In genomic region chr19:748274-748598, GRCh38 we compare ENCODE assay signal across 1 cellular context.
TF ChIP-seq lines count a peak whose summit lies in the region.

No MANE protein-coding gene starts in this region.

TF ChIP-seq in K562, 482 proteins besides CTCF, POLR2A, EP300 and RAD21:
- TF ChIP-seq, protein P1, sequence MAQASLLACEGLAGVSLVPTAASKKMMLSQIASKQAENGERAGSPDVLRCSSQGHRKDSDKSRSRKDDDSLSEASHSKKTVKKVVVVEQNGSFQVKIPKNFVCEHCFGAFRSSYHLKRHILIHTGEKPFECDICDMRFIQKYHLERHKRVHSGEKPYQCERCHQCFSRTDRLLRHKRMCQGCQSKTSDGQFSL (CRISPR knock-in tag; IDR thresholded peaks at IDR 0.05) = 0 out of 2 replicates have a peak, but pooled peaks have one; percentile 23
- TF ChIP-seq, protein P1 (tag; IDR thresholded peaks at IDR 0.05) = no peak
- TF ChIP-seq HDAC3 (IDR thresholded peaks at IDR 0.05; ENCODE audit: borderline replicate concordance, partially characterized antibody) (no peak), CBX8 (IDR thresholded peaks at IDR 0.05; ENCODE audit: borderline replicate concordance, extremely low read depth, low read depth, low read length, poor library complexity, severe bottlenecking) (no peak)
